Comparison of ENCODE assay signal across 8 cellular contexts in the genomic region with DNA sequence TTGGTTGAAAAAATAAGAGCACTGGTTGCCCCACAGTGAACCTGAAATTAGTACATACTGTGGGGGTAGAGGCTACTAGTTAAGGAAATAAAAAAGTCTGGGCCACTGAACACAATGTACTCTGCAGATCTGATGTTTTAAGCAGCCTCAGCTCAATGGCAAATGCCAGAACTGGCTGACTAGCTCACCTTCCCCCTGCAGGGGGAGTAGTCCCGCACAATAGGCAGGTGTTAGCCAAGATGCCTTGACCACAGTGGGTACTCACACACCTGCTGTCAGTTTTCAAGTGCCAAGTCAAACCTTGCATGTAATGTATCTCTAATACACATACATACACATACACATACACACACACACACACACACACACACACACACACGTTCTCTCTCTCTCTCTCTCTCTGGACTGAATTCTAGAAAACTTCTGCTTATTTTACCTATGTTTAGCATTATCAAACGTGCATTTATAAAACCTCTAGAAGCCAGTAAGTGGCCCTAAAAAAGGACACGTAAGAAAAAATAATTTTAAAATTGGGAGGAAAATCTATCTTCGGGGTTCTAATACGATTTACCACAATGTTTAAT. TPM values are rescaled to one million over a fixed set of nuclear protein-coding genes. Genes with fewer than 3 reads are reported as not detected.
A peak's percentile ranks its signal among the peaks of the same experiment; 100 is the strongest.
DNase-seq lines count a peak whose midpoint lies in the region; ATAC-seq and TF ChIP-seq lines count a peak whose summit lies in the region.

No MANE protein-coding gene starts in this region.

- no peak overlapping the region for H3K4me3 ChIP-seq in AG10803 (ENCODE audit: low read length)
- no peak overlapping the region for H3K4me3 ChIP-seq in Peyer's patch
- H3K4me3 ChIP-seq in mammary epithelial cell (replicated peaks in 1 of 3; ENCODE audit: insufficient read depth in 1 of 3, low read depth in 2 of 3, low read length in 3 of 3), result no peak overlapping the region
- H3K4me3 ChIP-seq in aorta (ENCODE audit: low read length in 2 of 2), result no peak overlapping the region

- H3K4me2 ChIP-seq in mammary epithelial cell (ENCODE audit: insufficient read depth, low read depth, low read length), result no peak overlapping the region

- no peaks in the 10 kb centered on the region for H3K27me3 Mint-ChIP-seq in naive B cell

- TF ChIP-seq CTCF in AG10803 (conservative IDR thresholded peaks at IDR 0.05; ENCODE audit: low read length) (peak; percentile 40), Peyer's patch (IDR thresholded peaks at IDR 0.05) (peak in 5 of 6 experiments; percentile 13 to 75 (median 67)), mammary epithelial cell (conservative IDR thresholded peaks at IDR 0.05 in 1 of 2, IDR thresholded peaks at IDR 0.05 in 1 of 2; ENCODE audit: extremely low read depth in 1 of 2, insufficient read depth in 1 of 2, low read depth in 1 of 2, low read length in 2 of 2) (peak; percentile 83 to 95)

- no peaks in the 10 kb centered on the region for H3K36me3 Mint-ChIP-seq in naive B cell

- no peak overlapping the region for H3K4me3 Mint-ChIP-seq in naive B cell

- CTCF ChIA-PET in mammary epithelial cell (lab: Charles Lee; ENCODE audit: low non-redundant PET), result interaction anchor here (0.7 to 0.8 kb wide), 5 partner anchors 15 to 701 kb away, joined by 4 to 14 read pairs (median 7); no protein-coding TSS in a partner anchor

- no peaks in the 10 kb centered on the region for H3K9me3 ChIP-seq in Peyer's patch
- no peaks in the 10 kb centered on the region for H3K9me3 ChIP-seq in mammary epithelial cell (replicated peaks; ENCODE audit: insufficient read depth, low read length)
- H3K9me3 ChIP-seq in aorta (ENCODE audit: control insufficient read depth, low read length), result no peaks in the 10 kb centered on the region

- H3K36me3 ChIP-seq in Peyer's patch (no peaks in the 10 kb centered on the region), mammary epithelial cell (ENCODE audit: insufficient read depth, low read length) (no peaks in the 10 kb centered on the region), aorta (ENCODE audit: control insufficient read depth in 1 of 2, insufficient read depth in 2 of 2, low read length in 1 of 2) (no peaks in the 10 kb centered on the region)

- dilution Hi-C loops in mammary epithelial cell (cut with HindIII; ENCODE audit: low sequenced_read_pairs), result no loop called here

- BruUV-seq in mammary epithelial cell (replicated peaks; lab: Mats Ljungman, UMichigan), result no TSS peak

- H3K4me1 ChIP-seq in Peyer's patch, result no peaks in the 10 kb centered on the region
- no peaks in the 10 kb centered on the region for H3K4me1 ChIP-seq in mammary epithelial cell (ENCODE audit: insufficient read depth, low read length)
- no peaks in the 10 kb centered on the region for H3K4me1 ChIP-seq in aorta (ENCODE audit: control insufficient read depth in 1 of 2, insufficient read depth in 2 of 2, low read length in 2 of 2)

- H3K9ac ChIP-seq in mammary epithelial cell (ENCODE audit: insufficient read depth, low read length), result no peak overlapping the region

- no peak overlapping the region for H2AFZ ChIP-seq in mammary epithelial cell (ENCODE audit: low read depth, low read length)

- H3K27me3 ChIP-seq in Peyer's patch, result no peaks in the 10 kb centered on the region
- no peaks in the 10 kb centered on the region for H3K27me3 ChIP-seq in mammary epithelial cell (ENCODE audit: insufficient read depth, low read length)
- H3K27me3 ChIP-seq in aorta (ENCODE audit: control insufficient read depth in 1 of 2, insufficient read depth in 2 of 2, low read length in 1 of 2), result no peaks in the 10 kb centered on the region

- WGBS in mammary epithelial cell (ENCODE audit: low coverage, missing lambda C conversion rate), result 76% methylated on average over 6 of the region's 6 CpGs
- 77 to 85% methylated on average over 6 of the region's 6 CpGs for WGBS in aorta, 2 donors

- H3K4me1 Mint-ChIP-seq in naive B cell, result no peaks in the 10 kb centered on the region

- H3K9me3 Mint-ChIP-seq in naive B cell, result no peaks in the 10 kb centered on the region

- no peak overlapping the region for H3K27ac ChIP-seq in Peyer's patch
- H3K27ac ChIP-seq in mammary epithelial cell (ENCODE audit: insufficient read depth, low read depth, low read length), result no peak overlapping the region
- no peak overlapping the region for H3K27ac ChIP-seq in aorta (ENCODE audit: low read depth in 1 of 2, low read length in 2 of 2)

- intact Hi-C loops in mammary epithelial cell (cut with micrococcal nuclease), result loop anchor here (1.0 kb wide), 3 partner anchors 145 to 425 kb away; no protein-coding TSS in a partner anchor
- intact Hi-C loops in aorta (cut with DNase I), result no loop called here

- H4K20me1 ChIP-seq in mammary epithelial cell (ENCODE audit: insufficient read depth, low read length), result no peaks in the 10 kb centered on the region

- in situ Hi-C loops in mammary epithelial cell (cut with MboI; ENCODE audit: low sequenced_read_pairs in 2 of 2), result no loop called here

- H3K79me2 ChIP-seq in mammary epithelial cell (ENCODE audit: insufficient read depth, low read length), result peaks cover 20% of the 10 kb centered on the region

- DNase-seq in AG10803 (ENCODE audit: low read depth) (no peak), Peyer's patch (peak in 2 of 3 donors; percentile 67 to 80), mammary epithelial cell (peak; percentile 50), naive B cell (peak; percentile 17), aorta (no peak)

- peak; percentile 79 for ATAC-seq in GM18861 (IDR thresholded peaks at IDR 0.05; ENCODE audit: unreplicated experiment)
- peak; percentile 87 for ATAC-seq in HG03460 (IDR thresholded peaks at IDR 0.05; ENCODE audit: unreplicated experiment)
- peak; percentile 52 to 66 for ATAC-seq in naive B cell (ENCODE audit: low read depth in 2 of 2)
- no peak for ATAC-seq in HG03196 (IDR thresholded peaks at IDR 0.05; ENCODE audit: unreplicated experiment)
- ATAC-seq in aorta (ENCODE audit: low FRiP score), result no peak

- TF ChIP-seq POLR2A in Peyer's patch (IDR thresholded peaks at IDR 0.05), result no peak

- peak overlapping the region in 1 of 6 donors; percentile 56 for H3K27ac Mint-ChIP-seq in naive B cell

RNA-seq across cellular contexts. Expression of gene GMDS, which starts 36.1 kb away (rescaled TPM):
- total RNA-seq in Peyer's patch (100 to 1,000 TPM; 197 to 375 (median 215) TPM), mammary epithelial cell (10 to 100 TPM; 11.5 to 34.1 TPM), aorta (10 to 100 TPM; 66.1 to 67.1 TPM)
- polyA plus RNA-seq in mammary epithelial cell (19.0 TPM), naive B cell (ENCODE audit: low read depth in 6 of 6) (10 to 100 TPM; 12.7 to 23.3 (median 14.7) TPM), aorta (100 to 1,000 TPM; 103 to 138 TPM)
- polyA minus RNA-seq in mammary epithelial cell, result 25.1 TPM

Comparison
In these comparisons a context has a peak if more than half of its experiments do, and no peak if none do; other contexts are left out.
1. DNase-seq: peak in Peyer's patch (2 of 3), mammary epithelial cell (single experiment) and naive B cell (single experiment); none in AG10803 (single experiment) and aorta (0 of 2).
2. ATAC-seq: peak in GM18861 (single experiment), HG03460 (single experiment) and naive B cell (2 of 2); none in HG03196 (single experiment) and aorta (single experiment).
3. Peak in every context shown above with its lines, with median percentiles within 50 percentile points of each other: CTCF ChIP-seq.